3 cellular contexts compared by ENCODE assay signal in the genomic region with DNA sequence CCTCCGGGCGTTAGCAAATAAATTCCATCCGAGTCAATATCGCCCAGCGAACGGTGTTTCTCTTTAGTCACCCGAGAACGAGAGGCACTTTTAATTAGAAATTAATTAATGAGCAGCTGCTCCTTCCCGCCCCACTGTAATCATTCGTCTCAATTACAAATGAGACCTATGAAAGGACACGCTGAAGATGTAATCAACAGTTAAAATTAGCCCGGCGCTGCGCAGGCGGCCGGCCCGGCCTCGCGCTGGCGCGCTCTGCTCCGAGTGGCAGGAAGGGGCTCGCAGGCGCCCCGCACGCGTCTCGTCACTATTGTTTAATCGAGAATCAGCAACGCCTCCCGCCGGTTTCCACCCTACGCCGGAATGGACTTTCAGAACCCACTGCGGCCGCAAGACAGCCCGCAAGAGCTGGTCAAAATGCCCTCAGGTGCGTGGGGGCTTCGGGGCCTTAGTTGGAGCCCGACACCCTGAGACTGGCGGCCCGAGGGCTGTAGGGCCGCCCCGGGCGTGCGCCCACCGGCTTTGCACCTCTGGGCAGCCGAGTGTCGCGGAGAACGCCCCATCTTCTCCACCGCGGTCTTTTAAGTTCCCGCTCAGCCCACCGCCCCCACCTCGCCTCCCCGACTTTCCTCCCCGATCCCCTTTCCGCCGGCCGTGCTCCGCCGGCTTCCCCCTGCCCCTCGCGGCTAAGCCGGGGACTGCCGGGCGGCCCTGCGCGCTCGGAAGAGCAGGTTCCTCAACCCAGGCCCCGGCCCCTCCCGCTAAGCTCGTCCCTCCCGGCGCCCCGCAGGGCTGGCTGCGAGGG.
TF ChIP-seq lines count a peak whose summit lies in the region.

No MANE protein-coding gene starts in this region.

TF ChIP-seq in A549, 52 proteins besides CTCF, POLR2A, EP300 and RAD21:
- TF ChIP-seq MAX (IDR thresholded peaks at IDR 0.05) (peak; percentile 26; the same call in 1 of the 2 replicates), HDAC2 (IDR thresholded peaks at IDR 0.05) (no peak), JUNB (IDR thresholded peaks at IDR 0.05) (no peak), RNF2 (IDR thresholded peaks at IDR 0.05; ENCODE audit: borderline replicate concordance, low read depth) (0 out of 2 replicates have a peak, but pooled peaks have one; percentile 35), ELK1 (IDR thresholded peaks at IDR 0.05; ENCODE audit: low read depth, low read length) (no peak)

TF ChIP-seq in HCT116, 20 proteins besides CTCF, POLR2A, EP300 and RAD21:
- TF ChIP-seq POLR2AphosphoS5 (IDR thresholded peaks at IDR 0.05; ENCODE audit: low read depth, low read length) (peak; percentile 22; the same call in 1 of the 2 replicates), SIN3A (IDR thresholded peaks at IDR 0.05; ENCODE audit: low read depth) (no peak), ZFX (IDR thresholded peaks at IDR 0.05) (peak; percentile 66), EZH2 (IDR thresholded peaks at IDR 0.05) (no peak), FOSL1 (IDR thresholded peaks at IDR 0.05; ENCODE audit: low read depth) (no peak), MAX (IDR thresholded peaks at IDR 0.05) (no peak; the same call in 1 of the 2 replicates), YY1 (IDR thresholded peaks at IDR 0.05; ENCODE audit: extremely low read depth, insufficient replicate concordance, low read depth, low read length) (peak; percentile 22), SRF (IDR thresholded peaks at IDR 0.05; ENCODE audit: low read depth) (no peak)

TF ChIP-seq in HepG2, 621 proteins besides CTCF, POLR2A, EP300 and RAD21:
- TF ChIP-seq ZNF710 (CRISPR knock-in tag; IDR thresholded peaks at IDR 0.05; ENCODE audit: borderline replicate concordance) (no peak), SRSF4 (IDR thresholded peaks at IDR 0.05; ENCODE audit: low read depth, low read length, poor library complexity, severe bottlenecking) (no peak), RFX5 (IDR thresholded peaks at IDR 0.05; ENCODE audit: low read depth, low read length) (no peak), EZH2 (conservative IDR thresholded peaks at IDR 0.05; ENCODE audit: low read depth, low read length) (0 out of 2 replicates have a peak, but pooled peaks have one; percentile 57), PHF5A (CRISPR knock-in tag; IDR thresholded peaks at IDR 0.05; ENCODE audit: low read depth, unreplicated experiment) (no peak), ZNF724P (CRISPR knock-in tag; IDR thresholded peaks at IDR 0.05; ENCODE audit: borderline replicate concordance) (no peak)
